ENCODE assay signal across 13 cellular contexts in genomic region chr10:131094406-131095108, GRCh38.
DNase-seq lines count a peak whose midpoint lies in the region; ATAC-seq, FAIRE-seq and TF ChIP-seq lines count a peak whose summit lies in the region.
"Had no signal": no experiment of that assay in that cellular context is flagged by ENCODE, and none has a peak within 500 bp of the region (broad histone marks: within the 10 kb centered on the region; RNA-seq: fewer than 3 reads in every experiment).

No MANE protein-coding gene starts in this region.

- H2AFZ ChIP-seq in keratinocyte (ENCODE audit: control insufficient read depth, low read length), result peak overlapping the region; percentile 83

- H3K4me1 Mint-ChIP-seq in activated CD8-positive, alpha-beta T cell treated with anti-CD3 and anti-CD28 coated beads, Interleukin-2, amount 10 ng/mL, durations not matched to agents 7 days and 5 days (ENCODE audit: low read depth), result peaks cover 2% of the 10 kb centered on the region
- H3K4me1 Mint-ChIP-seq in activated CD8-positive, alpha-beta T cell treated with anti-CD3 and anti-CD28 coated beads for 36 hours (ENCODE audit: low read depth), result no peaks in the 10 kb centered on the region
- H3K4me1 Mint-ChIP-seq in type B pancreatic cell (ENCODE audit: unreplicated experiment), result peaks cover 12% of the 10 kb centered on the region

- H3K79me2 ChIP-seq in keratinocyte (ENCODE audit: control insufficient read depth, insufficient read depth, low read length), result no peaks in the 10 kb centered on the region

- no peaks in the 10 kb centered on the region for H3K36me3 ChIP-seq in keratinocyte (ENCODE audit: control insufficient read depth in 2 of 2, extremely low read depth in 1 of 2, insufficient read depth in 2 of 2, low read length in 2 of 2)
- H3K36me3 ChIP-seq: thyroid gland had no signal

- H3K27ac Mint-ChIP-seq in activated CD8-positive, alpha-beta T cell treated with anti-CD3 and anti-CD28 coated beads, Interleukin-2, amount 10 ng/mL, durations not matched to agents 7 days and 5 days, result peak overlapping the region; percentile 20
- no peak overlapping the region for H3K27ac Mint-ChIP-seq in activated CD8-positive, alpha-beta T cell treated with anti-CD3 and anti-CD28 coated beads for 36 hours
- peak overlapping the region; percentile 95 for H3K27ac Mint-ChIP-seq in type B pancreatic cell

- peak; percentile 80 for FAIRE-seq in keratinocyte (lab: Jason Lieb, UNC)

- no peak for TF ChIP-seq CTCF in activated CD8-positive, alpha-beta T cell treated with anti-CD3 and anti-CD28 coated beads for 36 hours (IDR thresholded peaks at IDR 0.05)
- TF ChIP-seq CTCF in keratinocyte (optimal IDR thresholded peaks at IDR 0.05 in 1 of 3, IDR thresholded peaks at IDR 0.05 in 1 of 3, conservative IDR thresholded peaks at IDR 0.05 in 1 of 3; ENCODE audit: extremely low read depth in 1 of 3, insufficient read depth in 2 of 3, low read length in 3 of 3) (no peak), type B pancreatic cell (conservative IDR thresholded peaks at IDR 0.05) (no peak), coronary artery (IDR thresholded peaks at IDR 0.05) (no peak)

- H3K4me1 ChIP-seq in keratinocyte (ENCODE audit: control insufficient read depth, extremely low read depth, insufficient read depth, low read length), result peaks cover 4% of the 10 kb centered on the region

- no peaks in the 10 kb centered on the region for H3K27me3 Mint-ChIP-seq in activated CD8-positive, alpha-beta T cell treated with anti-CD3 and anti-CD28 coated beads, Interleukin-2, amount 10 ng/mL, durations not matched to agents 7 days and 5 days (ENCODE audit: low read depth)
- no peaks in the 10 kb centered on the region for H3K27me3 Mint-ChIP-seq in activated CD8-positive, alpha-beta T cell treated with anti-CD3 and anti-CD28 coated beads for 36 hours
- no peaks in the 10 kb centered on the region for H3K27me3 Mint-ChIP-seq in type B pancreatic cell

- peak overlapping the region; percentile 4 for H3K9ac ChIP-seq in keratinocyte (ENCODE audit: control insufficient read depth, extremely low read depth, insufficient read depth, low read length)

- no peak overlapping the region for H3K27ac ChIP-seq in keratinocyte (ENCODE audit: control insufficient read depth, insufficient read depth, low read length)
- no peak overlapping the region for H3K27ac ChIP-seq in coronary artery
- H3K27ac ChIP-seq: thyroid gland had no signal

- ATAC-seq in activated CD8-positive, alpha-beta T cell treated with anti-CD3 and anti-CD28 coated beads, Interleukin-2, amount 10 ng/mL, durations not matched to agents 7 days and 5 days, result no peak
- no peak for ATAC-seq in activated CD8-positive, alpha-beta T cell treated with anti-CD3 and anti-CD28 coated beads for 36 hours
- no peak for ATAC-seq in HG03342 (IDR thresholded peaks at IDR 0.05; ENCODE audit: unreplicated experiment)

- no peaks in the 10 kb centered on the region for H4K20me1 ChIP-seq in keratinocyte (ENCODE audit: control insufficient read depth, extremely low read depth, insufficient read depth, low read length)

- no peak overlapping the region for H3K4me3 ChIP-seq in keratinocyte (ENCODE audit: control insufficient read depth in 2 of 3, extremely low read depth in 1 of 3, insufficient read depth in 2 of 3, low read depth in 1 of 3, low read length in 3 of 3)
- no peak overlapping the region for H3K4me3 ChIP-seq in coronary artery
- H3K4me3 ChIP-seq: thyroid gland had no signal

- dilution Hi-C loops in keratinocyte (cut with MboI; ENCODE audit: extremely low pct_ligation_motif_present, low sequenced_read_pairs), result no loop called here

- CTCF ChIA-PET in activated CD8-positive, alpha-beta T cell treated with anti-CD3 and anti-CD28 coated beads, Interleukin-2, amount 10 ng/mL, durations not matched to agents 7 days and 5 days (lab: Charles Lee), result no interaction called here
- CTCF ChIA-PET in activated CD8-positive, alpha-beta T cell treated with anti-CD3 and anti-CD28 coated beads for 36 hours (lab: Charles Lee), result no interaction called here

- no peak overlapping the region for H3K4me2 ChIP-seq in keratinocyte (ENCODE audit: control insufficient read depth, extremely low read depth, insufficient read depth, low read depth, low read length)

- intact Hi-C loops in activated CD8-positive, alpha-beta T cell treated with anti-CD3 and anti-CD28 coated beads for 36 hours (cut with micrococcal nuclease), result no loop called here

- no peak overlapping the region for H3K4me3 Mint-ChIP-seq in activated CD8-positive, alpha-beta T cell treated with anti-CD3 and anti-CD28 coated beads, Interleukin-2, amount 10 ng/mL, durations not matched to agents 7 days and 5 days
- no peak overlapping the region for H3K4me3 Mint-ChIP-seq in activated CD8-positive, alpha-beta T cell treated with anti-CD3 and anti-CD28 coated beads for 36 hours
- H3K4me3 Mint-ChIP-seq in type B pancreatic cell, result peak overlapping the region; percentile 75

- no peaks in the 10 kb centered on the region for H3K36me3 Mint-ChIP-seq in activated CD8-positive, alpha-beta T cell treated with anti-CD3 and anti-CD28 coated beads, Interleukin-2, amount 10 ng/mL, durations not matched to agents 7 days and 5 days (ENCODE audit: low read depth)
- H3K36me3 Mint-ChIP-seq in activated CD8-positive, alpha-beta T cell treated with anti-CD3 and anti-CD28 coated beads for 36 hours (ENCODE audit: low read depth), result no peaks in the 10 kb centered on the region
- peaks cover 4% of the 10 kb centered on the region for H3K36me3 Mint-ChIP-seq in type B pancreatic cell

- peaks cover 4% of the 10 kb centered on the region for H3K9me3 ChIP-seq in keratinocyte (ENCODE audit: control insufficient read depth, low read depth, low read length)
- H3K9me3 ChIP-seq: thyroid gland had no signal

- H3K27me3 ChIP-seq in keratinocyte (ENCODE audit: control insufficient read depth, extremely low read depth, insufficient read depth, low read length), result no peaks in the 10 kb centered on the region
- H3K27me3 ChIP-seq: thyroid gland had no signal

- no peaks in the 10 kb centered on the region for H3K9me3 Mint-ChIP-seq in activated CD8-positive, alpha-beta T cell treated with anti-CD3 and anti-CD28 coated beads, Interleukin-2, amount 10 ng/mL, durations not matched to agents 7 days and 5 days (ENCODE audit: insufficient read depth)
- no peaks in the 10 kb centered on the region for H3K9me3 Mint-ChIP-seq in activated CD8-positive, alpha-beta T cell treated with anti-CD3 and anti-CD28 coated beads for 36 hours
- no peaks in the 10 kb centered on the region for H3K9me3 Mint-ChIP-seq in type B pancreatic cell

- DNase-seq in activated CD8-positive, alpha-beta T cell treated with anti-CD3 and anti-CD28 coated beads, Interleukin-2, amount 10 ng/mL, durations not matched to agents 7 days and 5 days, result no peak
- no peak for DNase-seq in activated CD8-positive, alpha-beta T cell treated with anti-CD3 and anti-CD28 coated beads for 36 hours
- DNase-seq in SW480 (ENCODE audit: low spot score) (peak; percentile 54), keratinocyte (ENCODE audit: low read depth, low spot score) (no peak), type B pancreatic cell (ENCODE audit: extremely low spot score, unreplicated experiment) (no peak), T1000 (lab: John Stamatoyannopoulos, UW) (no peak), coronary artery (ENCODE audit: low spot score) (no peak)
- DNase-seq: ACHN; activated effector memory CD4-positive, alpha-beta T cell treated with anti-CD3 and anti-CD28 coated beads, Interleukin-2, amount 50 U/mL, for 16 hours; NCI-H446; T-helper 9 cell had no signal

- POLR2A ChIA-PET in activated CD8-positive, alpha-beta T cell treated with anti-CD3 and anti-CD28 coated beads, Interleukin-2, amount 10 ng/mL, durations not matched to agents 7 days and 5 days (lab: Charles Lee), result no interaction called here
- POLR2A ChIA-PET in activated CD8-positive, alpha-beta T cell treated with anti-CD3 and anti-CD28 coated beads for 36 hours (lab: Charles Lee), result no interaction called here

- H3K9me1 ChIP-seq in keratinocyte (ENCODE audit: control insufficient read depth, extremely low read depth, insufficient read depth, low read length), result no peaks in the 10 kb centered on the region
